In genomic region chr16:69865701-69866100, GRCh38 we compare ENCODE assay signal across 1 cellular context.
A peak's percentile ranks its signal among the peaks of the same experiment; 100 is the strongest.
TF ChIP-seq lines count a peak whose summit lies in the region.

No MANE protein-coding gene starts in this region.

TF ChIP-seq in K562, 482 proteins besides CTCF, POLR2A, EP300 and RAD21 (continued from another document and continues in another):
- TF ChIP-seq CLOCK (CRISPR knock-in tag; IDR thresholded peaks at IDR 0.05; ENCODE audit: borderline replicate concordance) = no peak
- TF ChIP-seq RBM15 (IDR thresholded peaks at IDR 0.05; ENCODE audit: insufficient read depth, low read length) = no peak
- TF ChIP-seq HNRNPK (IDR thresholded peaks at IDR 0.05; ENCODE audit: low read depth, low read length, poor library complexity, severe bottlenecking) = no peak
- no peak for TF ChIP-seq ZNF384 (IDR thresholded peaks at IDR 0.05; ENCODE audit: low read depth, low read length)
- no peak for TF ChIP-seq BRF2 (IDR thresholded peaks at IDR 0.05; ENCODE audit: borderline replicate concordance, insufficient read depth, insufficient read length)
- peak; percentile 52; the same call in 1 of the 2 replicates for TF ChIP-seq ZEB2 (IDR thresholded peaks at IDR 0.05)
- TF ChIP-seq ZKSCAN1 (IDR thresholded peaks at IDR 0.05; ENCODE audit: low read depth, low read length) = no peak
- TF ChIP-seq CBX2 (IDR thresholded peaks at IDR 0.05; ENCODE audit: insufficient read depth, low read length, poor library complexity, severe bottlenecking) = no peak
- TF ChIP-seq ZFPM2 (CRISPR knock-in tag; IDR thresholded peaks at IDR 0.05) = no peak
- TF ChIP-seq CREB1 (IDR thresholded peaks at IDR 0.05) = no peak
- no peak for TF ChIP-seq CREB1 (CRISPR knock-in tag; IDR thresholded peaks at IDR 0.05)
- TF ChIP-seq ZNF699 (CRISPR knock-in tag; IDR thresholded peaks at IDR 0.05; ENCODE audit: insufficient replicate concordance) = no peak
- no peak for TF ChIP-seq SREBF1 (IDR thresholded peaks at IDR 0.05; ENCODE audit: borderline replicate concordance, low read depth, low read length)
- peak in 1 of 2 experiments; percentile 69; a peak in 1 of 4 replicates for TF ChIP-seq TBL1XR1 (IDR thresholded peaks at IDR 0.05; ENCODE audit: low read length in 2 of 2)
- no peak for TF ChIP-seq PRPF4 (IDR thresholded peaks at IDR 0.05; ENCODE audit: insufficient read depth, low read depth, low read length, poor library complexity, severe bottlenecking)
- no peak for TF ChIP-seq BCL6 (CRISPR knock-in tag; IDR thresholded peaks at IDR 0.05)
- TF ChIP-seq PPARD (CRISPR knock-in tag; IDR thresholded peaks at IDR 0.05) = no peak
- TF ChIP-seq KDM5B (IDR thresholded peaks at IDR 0.05; ENCODE audit: insufficient replicate concordance, low read depth, low read length) = no peak
- no peak for TF ChIP-seq SNRNP70 (optimal IDR thresholded peaks at IDR 0.05; ENCODE audit: low read depth, low read length)
- no peak for TF ChIP-seq BRD4 (IDR thresholded peaks at IDR 0.05)
- TF ChIP-seq LCOR (CRISPR knock-in tag; IDR thresholded peaks at IDR 0.05) = 0 out of 2 replicates have a peak, but pooled peaks have one; percentile 23
- no peak for TF ChIP-seq PML (IDR thresholded peaks at IDR 0.05; ENCODE audit: low read length)
- no peak for TF ChIP-seq E4F1 (CRISPR knock-in tag; IDR thresholded peaks at IDR 0.05; ENCODE audit: borderline replicate concordance)
- no peak for TF ChIP-seq ARID3B (CRISPR knock-in tag; IDR thresholded peaks at IDR 0.05; ENCODE audit: borderline replicate concordance)
- peak; percentile 60 to 80; a peak in 3 of 4 replicates for TF ChIP-seq TRIM24 (IDR thresholded peaks at IDR 0.05)
- no peak for TF ChIP-seq HMGN3 (IDR thresholded peaks at IDR 0.05; ENCODE audit: borderline replicate concordance, extremely low read depth, insufficient read length, low read depth, low read length)
- TF ChIP-seq ZBTB1 (CRISPR knock-in tag; IDR thresholded peaks at IDR 0.05; ENCODE audit: borderline replicate concordance, low read depth) = no peak
- no peak for TF ChIP-seq RREB1 (CRISPR knock-in tag; IDR thresholded peaks at IDR 0.05)
- TF ChIP-seq RUNX1 (IDR thresholded peaks at IDR 0.05; ENCODE audit: low read depth) = 0 out of 2 replicates have a peak, but pooled peaks have one; percentile 84
- no peak for TF ChIP-seq PCBP1 (IDR thresholded peaks at IDR 0.05; ENCODE audit: low read depth, low read length, poor library complexity, severe bottlenecking)
- no peak for TF ChIP-seq ZSCAN29 (IDR thresholded peaks at IDR 0.05)
- TF ChIP-seq TRIM28 (IDR thresholded peaks at IDR 0.05) = no peak
- 0 out of 2 replicates have a peak, but pooled peaks have one; percentile 79 for TF ChIP-seq CHAMP1 (IDR thresholded peaks at IDR 0.05)
- TF ChIP-seq JUNB (CRISPR knock-in tag; conservative IDR thresholded peaks at IDR 0.05) = no peak
- no peak for TF ChIP-seq MXI1 (IDR thresholded peaks at IDR 0.05; ENCODE audit: low read depth, low read length)
- TF ChIP-seq FOXK1 (CRISPR knock-in tag; IDR thresholded peaks at IDR 0.05; ENCODE audit: borderline replicate concordance) = no peak
- TF ChIP-seq ZNF445 (CRISPR knock-in tag; IDR thresholded peaks at IDR 0.05; ENCODE audit: low read depth) = no peak
